In the genomic region with DNA sequence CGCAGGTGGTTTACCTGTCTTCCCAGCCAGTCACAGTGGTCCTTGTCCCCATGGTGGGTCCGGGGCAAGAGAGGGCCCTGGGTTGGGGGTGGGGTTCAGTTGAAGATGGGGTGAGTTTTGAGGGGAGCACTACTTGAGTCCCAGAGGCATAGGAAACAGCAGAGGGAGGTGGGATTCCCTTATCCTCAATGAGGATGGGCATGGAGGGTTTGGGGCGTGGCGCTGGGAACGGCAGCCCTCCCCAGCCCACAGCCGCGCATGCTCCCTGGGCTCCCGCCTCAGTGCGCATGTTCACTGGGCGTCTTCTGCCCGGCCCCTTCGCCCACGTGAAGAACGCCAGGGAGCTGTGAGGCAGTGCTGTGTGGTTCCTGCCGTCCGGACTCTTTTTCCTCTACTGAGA, we compare ENCODE assay signal across 14 cellular contexts. TPM values are rescaled to one million over a fixed set of nuclear protein-coding genes. Genes with fewer than 3 reads are reported as not detected.
"Had no signal": no experiment of that assay in that cellular context is flagged by ENCODE, and none has a peak within 500 bp of the region (broad histone marks: within the 10 kb centered on the region; RNA-seq: fewer than 3 reads in every experiment).

A gene with protein sequence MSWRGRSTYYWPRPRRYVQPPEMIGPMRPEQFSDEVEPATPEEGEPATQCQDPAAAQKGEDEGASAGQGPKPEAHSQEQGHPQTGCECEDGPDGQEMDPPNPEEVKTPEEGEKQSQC (plus strand): TSS at position 301 of the 400 bp plus-strand sequence. CDS start 1,155 bp downstream, outside the sequence.

RNA-seq across cellular contexts. Expression of the gene that starts here (rescaled TPM):
- total RNA-seq: activated B cell treated with CpG ODN at 0.5 μM for 24 hours; activated CD4-positive, alpha-beta memory T cell treated with anti-CD3 and anti-CD28 coated beads for 36 hours; activated CD4-positive, alpha-beta memory T cell treated with anti-CD3 and anti-CD28 coated beads, Interleukin-2, amount 10 ng/mL, durations not matched to agents 7 days and 5 days; activated CD4-positive, alpha-beta T cell treated with anti-CD3 and anti-CD28 coated beads for 36 hours; activated CD4-positive, alpha-beta T cell treated with anti-CD3 and anti-CD28 coated beads, Interleukin-2, amount 10 ng/mL, durations not matched to agents 24 days and 14 days; activated CD4-positive, alpha-beta T cell treated with anti-CD3 and anti-CD28 coated beads, Interleukin-2, amount 10 ng/mL, durations not matched to agents 7 days and 5 days; activated CD8-positive, alpha-beta memory T cell treated with anti-CD3 and anti-CD28 coated beads for 36 hours; activated CD8-positive, alpha-beta memory T cell treated with anti-CD3 and anti-CD28 coated beads, Interleukin-2, amount 10 ng/mL, durations not matched to agents 7 days and 5 days; activated CD8-positive, alpha-beta T cell treated with anti-CD3 and anti-CD28 coated beads for 36 hours; activated CD8-positive, alpha-beta T cell treated with anti-CD3 and anti-CD28 coated beads, Interleukin-2, amount 10 ng/mL, durations not matched to agents 7 days and 5 days; T-helper 1 cell treated with Interleukin-12 subunit alpha and Interleukin-12 subunit beta and Interleukin-4 antibody, amounts not matched to agents 30 ng/mL and 1 ng/mL, for 36 hours; T-helper 17 cell; T-helper 2 cell treated with Interferon-gamma antibody and Interleukin-4, amounts not matched to agents 100 ng/mL and 5 ng/mL, for 36 hours; WTC11 had no signal
